Comparison of ENCODE assay signal across 24 cellular contexts in the genomic region with DNA sequence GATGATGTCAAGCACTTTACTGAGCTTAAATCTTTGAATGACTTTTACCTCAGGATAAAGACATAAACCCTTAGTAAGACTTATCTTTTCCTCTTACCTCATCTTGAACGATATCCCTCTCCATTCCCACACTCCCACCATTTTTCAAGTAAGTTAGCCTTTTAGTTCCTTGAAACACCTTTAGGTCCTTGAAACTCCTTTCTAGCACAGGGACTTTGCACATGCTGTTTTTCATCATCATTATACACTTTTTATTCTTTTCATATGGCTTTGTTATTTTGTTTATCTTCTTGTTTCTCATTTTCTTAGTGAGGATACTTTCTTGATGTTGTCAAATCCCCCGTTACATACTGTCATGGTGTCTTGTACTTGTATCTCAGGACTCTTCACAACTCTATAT.
"Had no signal": no experiment of that assay in that cellular context is flagged by ENCODE, and none has a peak within 500 bp of the region (broad histone marks: within the 10 kb centered on the region; RNA-seq: fewer than 3 reads in every experiment).

No MANE protein-coding gene starts in this region.

- ATAC-seq: esophagus mucosa, gastrocnemius medialis, heart right ventricle, left cardiac atrium, left lung, left ventricle myocardium superior, lower lobe of right lung, mucosa of descending colon had no signal

- H3K27me3 ChIP-seq: colonic mucosa, esophagus squamous epithelium, gastrocnemius medialis, heart right ventricle, left lung had no signal

- H3K4me3 ChIP-seq: colonic mucosa, esophagus squamous epithelium, gastrocnemius medialis, heart right ventricle, left lung, lower lobe of right lung, mucosa of descending colon had no signal

- H3K36me3 ChIP-seq: colonic mucosa had no signal

- H3K4me1 Mint-ChIP-seq: mesothelial cell of epicardium had no signal

- H3K4me3 Mint-ChIP-seq: dendritic cell treated with granulocyte-macrophage colony-stimulating factor and Interleukin-4, amounts not matched to agents 40 ng/mL and 50 ng/mL, for 4 days; mesothelial cell of epicardium; naive B cell had no signal

- H3K27ac Mint-ChIP-seq: dendritic cell treated with granulocyte-macrophage colony-stimulating factor and Interleukin-4, amounts not matched to agents 40 ng/mL and 50 ng/mL, for 4 days; mesothelial cell of epicardium had no signal

- FAIRE-seq: keratinocyte had no signal

- H3K27me3 Mint-ChIP-seq: dendritic cell treated with granulocyte-macrophage colony-stimulating factor and Interleukin-4, amounts not matched to agents 40 ng/mL and 50 ng/mL, for 4 days; naive B cell had no signal

- DNase-seq: colonic mucosa; cortex of kidney; effector CD8-positive, alpha-beta T cell; erythroblast; esophagus squamous epithelium; foreskin fibroblast; foreskin melanocyte; gastrocnemius medialis; glutamatergic neuron; head of caudate nucleus; heart right ventricle; hippocampal formation; left cardiac atrium; left lung; left ventricle myocardium superior; lower lobe of right lung; mesenchymal stem cell; mucosa of descending colon; naive B cell had no signal

- H3K9me3 ChIP-seq: colonic mucosa, esophagus squamous epithelium, gastrocnemius medialis, heart right ventricle, left lung, lower lobe of right lung, mucosa of descending colon had no signal

- H3K27ac ChIP-seq: colonic mucosa, epithelial cell of prostate, esophagus squamous epithelium, gastrocnemius medialis, heart right ventricle, left lung, lower lobe of right lung had no signal

- H3K4me1 ChIP-seq: colonic mucosa, esophagus squamous epithelium, gastrocnemius medialis, left lung, lower lobe of right lung had no signal

- H3K9me3 Mint-ChIP-seq: dendritic cell treated with granulocyte-macrophage colony-stimulating factor and Interleukin-4, amounts not matched to agents 40 ng/mL and 50 ng/mL, for 4 days; mesothelial cell of epicardium; naive B cell had no signal
